In genomic region chr6:157859775-157860504, GRCh38 we compare ENCODE assay signal across 19 cellular contexts. TPM values are rescaled to one million over a fixed set of nuclear protein-coding genes. Genes with fewer than 3 reads are reported as not detected.
DNase-seq lines count a peak whose midpoint lies in the region; ATAC-seq and TF ChIP-seq lines count a peak whose summit lies in the region.
"Had no signal": no experiment of that assay in that cellular context is flagged by ENCODE, and none has a peak within 500 bp of the region (broad histone marks: within the 10 kb centered on the region; RNA-seq: fewer than 3 reads in every experiment).

No MANE protein-coding gene starts in this region.

- H3K36me3 ChIP-seq in SK-N-SH (replicated peaks in 1 of 2; ENCODE audit: control insufficient read depth in 1 of 2, insufficient read depth in 2 of 2, low read length in 1 of 2) (no peaks in the 10 kb centered on the region), fibroblast of lung (ENCODE audit: control insufficient read depth, insufficient read depth, low read length) (no peaks in the 10 kb centered on the region), smooth muscle cell (ENCODE audit: low read depth) (no peaks in the 10 kb centered on the region), testis (ENCODE audit: low read depth, missing control alignments) (no peaks in the 10 kb centered on the region)
- H3K36me3 ChIP-seq: cardiac muscle cell, esophagus squamous epithelium, heart left ventricle, lower lobe of right lung had no signal

- H3K27me3 ChIP-seq in SK-N-SH (ENCODE audit: insufficient read depth) (no peaks in the 10 kb centered on the region), fibroblast of lung (ENCODE audit: control insufficient read depth, insufficient read depth, low read length) (no peaks in the 10 kb centered on the region), smooth muscle cell (ENCODE audit: low read depth) (no peaks in the 10 kb centered on the region), testis (no peaks in the 10 kb centered on the region)
- H3K27me3 ChIP-seq: cardiac muscle cell, esophagus squamous epithelium, heart left ventricle had no signal

- peaks cover 100% of the 10 kb centered on the region for H3K79me2 ChIP-seq in SK-N-SH (ENCODE audit: insufficient read depth)
- H3K79me2 ChIP-seq in fibroblast of lung (ENCODE audit: control insufficient read depth, insufficient read depth, low read length): peaks cover 93% of the 10 kb centered on the region
- H3K79me2 ChIP-seq in smooth muscle cell (ENCODE audit: low read depth): peaks cover 100% of the 10 kb centered on the region

- H3K27ac ChIP-seq in SK-N-SH (ENCODE audit: low read depth in 2 of 2, low read length in 1 of 2) (peak overlapping the region in 1 of 2 experiments; percentile 49; a peak in 1 of 4 replicates), fibroblast of lung (ENCODE audit: insufficient read depth, low read length) (no peak overlapping the region), smooth muscle cell (ENCODE audit: low read depth) (peak overlapping the region; percentile 19), testis (no peak overlapping the region)
- H3K27ac ChIP-seq: C4-2B, cardiac muscle cell, esophagus squamous epithelium, heart left ventricle, lower lobe of right lung had no signal

- TF ChIP-seq CTCF in SK-N-SH (IDR thresholded peaks at IDR 0.05) (no peak), fibroblast of lung (conservative IDR thresholded peaks at IDR 0.05 in 1 of 2, IDR thresholded peaks at IDR 0.05 in 1 of 2; ENCODE audit: low read depth in 1 of 2, low read length in 2 of 2) (no peak), smooth muscle cell (IDR thresholded peaks at IDR 0.05; ENCODE audit: borderline replicate concordance, insufficient read depth, poor library complexity, severe bottlenecking) (no peak), testis (IDR thresholded peaks at IDR 0.05) (no peak)

- TF ChIP-seq EP300 in SK-N-SH (IDR thresholded peaks at IDR 0.05; ENCODE audit: borderline replicate concordance in 1 of 2, low read depth in 1 of 2, low read length in 1 of 2): no peak

- ATAC-seq in SK-N-SH treated with all-trans-retinoic acid at 6 μM for 48 hours: no peak
- no peak for ATAC-seq in GM19351 (IDR thresholded peaks at IDR 0.05; ENCODE audit: unreplicated experiment)
- ATAC-seq: heart left ventricle, lower lobe of right lung, Right ventricle myocardium inferior had no signal

- no peak for TF ChIP-seq POLR2A in testis (IDR thresholded peaks at IDR 0.05)

- H3K9ac ChIP-seq in SK-N-SH (no peak overlapping the region), fibroblast of lung (ENCODE audit: insufficient read depth, low read length) (no peak overlapping the region), smooth muscle cell (ENCODE audit: low read depth) (no peak overlapping the region)

- H4K20me1 ChIP-seq in SK-N-SH (ENCODE audit: insufficient read depth) (peaks cover 84% of the 10 kb centered on the region), fibroblast of lung (ENCODE audit: control insufficient read depth, extremely low read depth, insufficient read depth, low read length) (peaks cover 5% of the 10 kb centered on the region), smooth muscle cell (ENCODE audit: low read depth) (peaks cover 100% of the 10 kb centered on the region)

- H3K4me3 ChIP-seq in SK-N-SH (ENCODE audit: low read depth in 2 of 2, low read length in 1 of 2): no peak overlapping the region
- no peak overlapping the region for H3K4me3 ChIP-seq in fibroblast of lung (replicated peaks in 1 of 4; ENCODE audit: control extremely low read depth in 1 of 4, insufficient read depth in 1 of 4, low read depth in 3 of 4, low read length in 4 of 4)
- H3K4me3 ChIP-seq in smooth muscle cell: no peak overlapping the region
- no peak overlapping the region for H3K4me3 ChIP-seq in testis
- H3K4me3 ChIP-seq: cardiac muscle cell, esophagus squamous epithelium, heart left ventricle, lower lobe of right lung had no signal

- intact Hi-C loops in testis (cut with DNase I; ENCODE audit: low total_unique reads): no loop called here

- DNase-seq in SK-N-SH (no peak), NCI-H774 (lab: John Stamatoyannopoulos, UW) (peak; percentile 28), fibroblast of lung (ENCODE audit: low read depth in 2 of 2) (no peak), smooth muscle cell (lab: John Stamatoyannopoulos, UW; ENCODE audit: unreplicated experiment) (no peak), foreskin melanocyte (no peak), testis (no peak)
- DNase-seq: 8988T, activated B cell treated with CpG ODN at 0.5 μM for 24 hours, amniotic stem cell, DMS53, esophagus squamous epithelium, heart left ventricle, lower lobe of right lung, NCI-H1436 had no signal

- TF ChIP-seq RAD21 in SK-N-SH (IDR thresholded peaks at IDR 0.05; ENCODE audit: low read length): no peak

- CTCF ChIA-PET in SK-N-SH (lab: Yijun Ruan, JAX): interaction anchor here (2.2 kb wide), 1 partner anchor 14 kb away, joined by 9 read pairs; no protein-coding TSS in a partner anchor

- H3K9me2 ChIP-seq in SK-N-SH: no peaks in the 10 kb centered on the region

- POLR2A ChIA-PET in SK-N-SH (lab: Yijun Ruan, JAX): no interaction called here

- H2AFZ ChIP-seq in SK-N-SH (ENCODE audit: low read depth) (no peak overlapping the region), fibroblast of lung (ENCODE audit: low read length) (no peak overlapping the region), smooth muscle cell (ENCODE audit: low read depth) (no peak overlapping the region)

- H3F3A ChIP-seq in SK-N-SH (replicated peaks; ENCODE audit: insufficient read depth) (peaks cover 16% of the 10 kb centered on the region), smooth muscle cell (ENCODE audit: low read depth) (peaks cover 7% of the 10 kb centered on the region)

- WGBS in SK-N-SH (ENCODE audit: low lambda C conversion rate): 88% methylated on average over 7 of the region's 7 CpGs
- WGBS in smooth muscle cell (ENCODE audit: low lambda C conversion rate): 38% methylated on average over 7 of the region's 7 CpGs
- 85% methylated on average over 7 of the region's 7 CpGs for WGBS in testis, 2 donors

- H3K9me3 ChIP-seq in SK-N-SH (no peaks in the 10 kb centered on the region; the same call in 1 of the 2 replicates), fibroblast of lung (ENCODE audit: control insufficient read depth, insufficient read depth, low read depth, low read length) (no peaks in the 10 kb centered on the region), smooth muscle cell (replicated peaks; ENCODE audit: low read depth) (no peaks in the 10 kb centered on the region), testis (no peaks in the 10 kb centered on the region)
- H3K9me3 ChIP-seq: esophagus squamous epithelium, lower lobe of right lung had no signal

- H3K4me2 ChIP-seq in SK-N-SH (peak overlapping the region; percentile 45; the same call in 1 of the 2 replicates), fibroblast of lung (ENCODE audit: extremely low read depth, insufficient read depth, low read length) (peak overlapping the region; percentile 79), smooth muscle cell (peak overlapping the region; percentile 54)

- H3K4me1 ChIP-seq in SK-N-SH (ENCODE audit: control insufficient read depth in 1 of 2, insufficient read depth in 2 of 2, low read depth in 1 of 2, low read length in 1 of 2): peaks cover 7 to 34% of the 10 kb centered on the region in 2 experiments; a peak in 3 of 4 replicates
- H3K4me1 ChIP-seq in fibroblast of lung (ENCODE audit: control insufficient read depth, extremely low read depth, insufficient read depth, low read length): peaks cover 18% of the 10 kb centered on the region
- H3K4me1 ChIP-seq in smooth muscle cell (ENCODE audit: low read depth): peaks cover 23% of the 10 kb centered on the region
- no peaks in the 10 kb centered on the region for H3K4me1 ChIP-seq in testis

TF ChIP-seq in SK-N-SH, 30 proteins besides CTCF, POLR2A, EP300 and RAD21 (continues in another document):
- TF ChIP-seq MXI1 (IDR thresholded peaks at IDR 0.05; ENCODE audit: low read depth, low read length) (no peak), JUND (IDR thresholded peaks at IDR 0.05) (no peak), EZH2phosphoT487 (IDR thresholded peaks at IDR 0.05; ENCODE audit: borderline replicate concordance, low read depth) (no peak), SIN3A (IDR thresholded peaks at IDR 0.05; ENCODE audit: borderline replicate concordance, low read depth, low read length) (no peak), RFX5 (IDR thresholded peaks at IDR 0.05; ENCODE audit: low read length) (no peak), NFIC (IDR thresholded peaks at IDR 0.05; ENCODE audit: borderline replicate concordance) (no peak), MAX (IDR thresholded peaks at IDR 0.05; ENCODE audit: low read depth) (no peak), MEF2A (IDR thresholded peaks at IDR 0.05; ENCODE audit: borderline replicate concordance, low read depth) (no peak), FOXM1 (IDR thresholded peaks at IDR 0.05; ENCODE audit: low read depth) (no peak)

TF ChIP-seq in SK-N-SH treated with all-trans-retinoic acid at 6 μM for 48 hours, 23 proteins besides CTCF, POLR2A, EP300 and RAD21 (continues in another document):
- TF ChIP-seq POU6F1 (CRISPR knock-in tag; IDR thresholded peaks at IDR 0.05; ENCODE audit: borderline replicate concordance, low read depth) (no peak), ZC3H10 (CRISPR knock-in tag; IDR thresholded peaks at IDR 0.05) (no peak), ZNF70 (CRISPR knock-in tag; IDR thresholded peaks at IDR 0.05) (no peak), PPARA (CRISPR knock-in tag; IDR thresholded peaks at IDR 0.05; ENCODE audit: borderline replicate concordance) (no peak), SNAI2 (CRISPR knock-in tag; IDR thresholded peaks at IDR 0.05) (no peak), ESRRG (CRISPR knock-in tag; IDR thresholded peaks at IDR 0.05) (no peak)

RNA-seq across cellular contexts. Expression of gene SNX9, which starts 36.9 kb away (rescaled TPM):
- 31.6 and 31.8 TPM in 2 replicates for polyA plus RNA-seq in SK-N-SH (2012; rRNA removed)
- 29.1 and 31.1 TPM in 2 replicates for polyA plus RNA-seq in SK-N-SH (2012; cell fraction: cytosol; rRNA removed)
- 27.0 and 35.2 TPM in 2 replicates for polyA plus RNA-seq in SK-N-SH (2012; cell fraction: nucleus; rRNA removed)
- 117 and 120 TPM in 2 replicates for total RNA-seq in fibroblast of lung
- polyA plus RNA-seq in fibroblast of lung: 56.8 and 85.2 TPM in 2 replicates
- polyA plus RNA-seq in fibroblast of lung (2012): 37.9 and 56.4 TPM in 2 replicates
- 13.5 and 23.2 TPM in 2 replicates for polyA minus RNA-seq in fibroblast of lung (ENCODE audit: low replicate concordance)
- 29.0 and 34.8 TPM in 2 replicates for total RNA-seq in smooth muscle cell
- 27.6 and 28.9 TPM in 2 replicates for polyA plus RNA-seq in smooth muscle cell
- 10 to 100 TPM; 26.0 to 30.1 TPM for total RNA-seq in testis
- 32.6 TPM for polyA plus RNA-seq in testis (ENCODE audit: insufficient read depth, low read depth, low replicate concordance)
